Comparison of ENCODE assay signal across 14 cellular contexts in genomic region chr15:39195988-39196486, GRCh38.
DNase-seq lines count a peak whose midpoint lies in the region; ATAC-seq, FAIRE-seq and TF ChIP-seq lines count a peak whose summit lies in the region.
"Had no signal": no experiment of that assay in that cellular context is flagged by ENCODE, and none has a peak within 500 bp of the region (broad histone marks: within the 10 kb centered on the region; RNA-seq: fewer than 3 reads in every experiment).

No MANE protein-coding gene starts in this region.

- no peaks in the 10 kb centered on the region for H3K27me3 Mint-ChIP-seq in HFFc6 (ENCODE audit: insufficient read depth)

- peaks cover 25% of the 10 kb centered on the region for H3K4me1 ChIP-seq in HepG2 (ENCODE audit: insufficient read depth, low read length)

- peak overlapping the region; percentile 92 for H3K27ac Mint-ChIP-seq in HFFc6
- H3K27ac Mint-ChIP-seq: activated B cell treated with CpG ODN at 0.5 μM for 24 hours; activated T-helper 1 cell treated with anti-CD3 and anti-CD28 coated beads, Interleukin-12 subunit alpha, Interleukin-12 subunit beta, Interleukin-2, Interleukin-4 antibody, amounts not matched to agents 30 ng/mL and 10 ng/mL and 1 ng/mL, durations not matched to agents 14 hours and 24 hours and 36 hours; dendritic cell treated with granulocyte-macrophage colony-stimulating factor and Interleukin-4, amounts not matched to agents 40 ng/mL and 50 ng/mL, for 4 days; nephron had no signal

- TF ChIP-seq CTCF in HFFc6 (IDR thresholded peaks at IDR 0.05) (no peak), fibroblast of pulmonary artery (IDR thresholded peaks at IDR 0.05; ENCODE audit: low read length, missing control alignments) (no peak), HepG2 (CRISPR knock-in tag; IDR thresholded peaks at IDR 0.05) (no peak)

- H3K79me2 ChIP-seq in HepG2 (ENCODE audit: insufficient read depth, low read length), result no peaks in the 10 kb centered on the region

- no peak for TF ChIP-seq RAD21 in HepG2 (CRISPR knock-in tag; IDR thresholded peaks at IDR 0.05)

- TF ChIP-seq EP300 in HepG2 (IDR thresholded peaks at IDR 0.05; ENCODE audit: low read depth in 2 of 2, low read length in 2 of 2) (no peak), HepG2 (CRISPR knock-in tag; IDR thresholded peaks at IDR 0.05; ENCODE audit: borderline replicate concordance) (no peak)

- H3K9ac ChIP-seq in HepG2 (ENCODE audit: insufficient read depth, low read depth, low read length), result no peak overlapping the region

- intact Hi-C loops in HepG2 (cut with micrococcal nuclease; ENCODE audit: unreplicated experiment), result no loop called here

- 50% methylated on average over 3 of the region's 3 CpGs for WGBS in HepG2 (ENCODE audit: low lambda C conversion rate)

- in situ Hi-C loops in SK-MEL-5 (cut with HindIII; ENCODE audit: low pct_unique_long_range_greater_than_20kb, low sequenced_read_pairs), result no loop called here
- in situ Hi-C loops in HepG2 (cut with HindIII; ENCODE audit: extremely low pct_ligation_motif_present, low pct_unique_long_range_greater_than_20kb), result no loop called here

- no peak for FAIRE-seq in HepG2 (lab: Jason Lieb, UNC)

- H3K27me3 ChIP-seq in HepG2 (ENCODE audit: control insufficient read depth in 1 of 2, insufficient read depth in 2 of 2, low read length in 2 of 2), result no peaks in the 10 kb centered on the region
- H3K27me3 ChIP-seq: suprapubic skin had no signal

- CTCF ChIA-PET in HepG2 (lab: Yijun Ruan, JAX; ENCODE audit: low intra/inter-chr PET ratio, low total read pairs), result no interaction called here

- BruUV-seq in HepG2 (replicated peaks; lab: Mats Ljungman, UMichigan), result no TSS peak

- no peak for TF ChIP-seq POLR2A in HepG2 (IDR thresholded peaks at IDR 0.05; ENCODE audit: insufficient read depth in 1 of 2, low read depth in 2 of 2, low read length in 2 of 2)

- H3K9me3 Mint-ChIP-seq in HFFc6, result no peaks in the 10 kb centered on the region
- H3K9me3 Mint-ChIP-seq: activated B cell treated with CpG ODN at 0.5 μM for 24 hours; activated T-helper 1 cell treated with anti-CD3 and anti-CD28 coated beads, Interleukin-12 subunit alpha, Interleukin-12 subunit beta, Interleukin-2, Interleukin-4 antibody, amounts not matched to agents 30 ng/mL and 10 ng/mL and 1 ng/mL, durations not matched to agents 14 hours and 24 hours and 36 hours; dendritic cell treated with granulocyte-macrophage colony-stimulating factor and Interleukin-4, amounts not matched to agents 40 ng/mL and 50 ng/mL, for 4 days; nephron had no signal

- H3K4me2 ChIP-seq in HepG2 (ENCODE audit: low read depth, low read length), result no peak overlapping the region

- H2AFZ ChIP-seq in HepG2 (ENCODE audit: low read length), result no peak overlapping the region

- H3K36me3 Mint-ChIP-seq in HFFc6 (ENCODE audit: low read depth), result peaks cover 6% of the 10 kb centered on the region; the same call in 1 of the 2 replicates

- no peak overlapping the region for H3K4me3 ChIP-seq in fibroblast of pulmonary artery (replicated peaks; ENCODE audit: low read depth, low read length)
- no peak overlapping the region for H3K4me3 ChIP-seq in HepG2 (replicated peaks in 1 of 3; ENCODE audit: insufficient read depth in 1 of 3, low read depth in 2 of 3, low read length in 3 of 3)
- H3K4me3 ChIP-seq: suprapubic skin had no signal

- H3K27ac ChIP-seq in HepG2 (ENCODE audit: extremely low read length, insufficient read depth, low read length), result no peak overlapping the region
- H3K27ac ChIP-seq: suprapubic skin had no signal

- peak; percentile 80 for DNase-seq in A172 (ENCODE audit: low spot score)
- DNase-seq in HFFc6, result peak; percentile 98
- DNase-seq in SK-MEL-5 (ENCODE audit: low read depth, low spot score), result peak; percentile 20
- DNase-seq in fibroblast of pulmonary artery (ENCODE audit: low read depth), result peak; percentile 71
- no peak for DNase-seq in NCI-H524 (lab: John Stamatoyannopoulos, UW)
- DNase-seq in HK-2 (ENCODE audit: unreplicated experiment), result no peak
- DNase-seq in HepG2 (ENCODE audit: low spot score), result no peak
- DNase-seq: activated B cell treated with CpG ODN at 0.5 μM for 24 hours, NCI-H1092 had no signal

- POLR2A ChIA-PET in HepG2 (lab: Yijun Ruan, JAX), result no interaction called here

- ATAC-seq in GM19351 (IDR thresholded peaks at IDR 0.05; ENCODE audit: unreplicated experiment), result no peak
- no peak for ATAC-seq in HepG2

- H3K4me3 Mint-ChIP-seq in HFFc6, result no peak overlapping the region
- H3K4me3 Mint-ChIP-seq: activated B cell treated with CpG ODN at 0.5 μM for 24 hours; activated T-helper 1 cell treated with anti-CD3 and anti-CD28 coated beads, Interleukin-12 subunit alpha, Interleukin-12 subunit beta, Interleukin-2, Interleukin-4 antibody, amounts not matched to agents 30 ng/mL and 10 ng/mL and 1 ng/mL, durations not matched to agents 14 hours and 24 hours and 36 hours; dendritic cell treated with granulocyte-macrophage colony-stimulating factor and Interleukin-4, amounts not matched to agents 40 ng/mL and 50 ng/mL, for 4 days; nephron had no signal

- H3K4me1 Mint-ChIP-seq in HFFc6 (ENCODE audit: low read depth), result peaks cover 94% of the 10 kb centered on the region
- H3K4me1 Mint-ChIP-seq: activated B cell treated with CpG ODN at 0.5 μM for 24 hours had no signal

- H3K36me3 ChIP-seq in HepG2 (replicated peaks in 1 of 2; ENCODE audit: control insufficient read depth in 1 of 2, insufficient read depth in 2 of 2, low read length in 2 of 2), result no peaks in the 10 kb centered on the region
- H3K36me3 ChIP-seq: suprapubic skin had no signal

- no peaks in the 10 kb centered on the region for H3K9me3 ChIP-seq in HepG2 (ENCODE audit: low read length)
- H3K9me3 ChIP-seq: suprapubic skin had no signal

- no peaks in the 10 kb centered on the region for H4K20me1 ChIP-seq in HepG2 (ENCODE audit: insufficient read depth, low read length)

TF ChIP-seq in HepG2, 621 proteins besides CTCF, POLR2A, EP300 and RAD21 (continues in another document):
- no peak for TF ChIP-seq SIX1 (CRISPR knock-in tag; IDR thresholded peaks at IDR 0.05; ENCODE audit: borderline replicate concordance)
- TF ChIP-seq ETV5 (CRISPR knock-in tag; IDR thresholded peaks at IDR 0.05; ENCODE audit: borderline replicate concordance), result no peak
- no peak for TF ChIP-seq ZFP90 (CRISPR knock-in tag; IDR thresholded peaks at IDR 0.05; ENCODE audit: borderline replicate concordance)
- no peak for TF ChIP-seq ZBTB40 (IDR thresholded peaks at IDR 0.05)
- no peak for TF ChIP-seq ZBTB40 (CRISPR knock-in tag; IDR thresholded peaks at IDR 0.05)

Comparison
In these comparisons a context has a peak if more than half of its experiments do, and no peak if none do; other contexts are left out.
1. DNase-seq: peak in A172 (single experiment), HFFc6 (single experiment), SK-MEL-5 (single experiment) and fibroblast of pulmonary artery (single experiment); none in NCI-H524 (0 of 2), HK-2 (single experiment) and HepG2 (single experiment).